Comparison of ENCODE assay signal across 21 cellular contexts in the genomic region with DNA sequence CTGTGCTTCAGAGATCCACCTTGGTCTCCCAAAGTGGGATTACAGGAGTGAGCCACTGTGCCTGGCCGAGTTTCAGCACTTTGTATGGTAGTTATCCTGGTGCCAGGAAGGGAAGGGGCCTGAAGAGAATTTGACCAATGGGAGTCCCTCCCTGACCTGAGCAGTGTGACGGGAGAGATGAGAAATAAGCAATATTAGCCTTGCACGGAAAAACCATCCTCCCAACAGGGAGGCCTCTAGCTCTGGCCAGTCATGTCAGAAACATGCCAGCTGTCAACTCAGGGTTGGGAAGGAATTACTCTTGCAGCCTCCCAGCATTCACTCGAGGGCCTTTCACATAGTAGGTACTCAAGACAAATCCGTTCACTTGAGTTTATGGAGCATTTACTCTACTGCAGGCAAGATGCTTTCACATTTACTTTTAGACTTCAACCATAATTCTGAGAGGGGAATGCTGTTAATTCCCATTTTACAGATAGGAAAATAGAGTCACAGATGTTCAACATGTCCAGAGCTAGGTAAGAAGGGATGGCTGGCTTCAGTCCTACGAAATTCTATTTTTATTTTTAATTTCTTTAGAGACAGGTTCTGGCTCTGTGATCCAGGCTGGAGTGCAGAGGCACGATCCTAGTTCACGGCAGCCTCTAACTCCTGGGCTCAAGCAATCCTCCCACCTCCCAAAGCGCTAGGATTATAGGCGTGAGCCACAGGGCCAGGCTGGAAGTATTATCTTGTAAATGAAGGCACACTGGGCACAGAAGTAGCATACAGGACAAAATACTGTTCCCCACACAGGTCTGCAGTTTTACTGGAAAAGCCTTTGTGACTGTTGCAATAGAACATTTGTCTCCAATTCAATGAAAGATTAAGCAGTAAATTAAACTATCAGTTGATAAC. TPM values are rescaled to one million over a fixed set of nuclear protein-coding genes. Genes with fewer than 3 reads are reported as not detected.
A peak's percentile ranks its signal among the peaks of the same experiment; 100 is the strongest.
DNase-seq lines count a peak whose midpoint lies in the region; ATAC-seq and TF ChIP-seq lines count a peak whose summit lies in the region.
"Had no signal": no experiment of that assay in that cellular context is flagged by ENCODE, and none has a peak within 500 bp of the region (broad histone marks: within the 10 kb centered on the region; RNA-seq: fewer than 3 reads in every experiment).

No MANE protein-coding gene starts in this region.

- H3K79me2 ChIP-seq in neural progenitor cell (ENCODE audit: low read depth) = peaks cover 11% of the 10 kb centered on the region

- H3K27ac ChIP-seq in endodermal cell (ENCODE audit: low read depth, low read length) = no peak overlapping the region
- no peak overlapping the region for H3K27ac ChIP-seq in neural progenitor cell
- H3K27ac ChIP-seq: gastrocnemius medialis, ovary had no signal

- H3K36me3 Mint-ChIP-seq in CD14-positive monocyte (peaks cover 21 to 25% of the 10 kb centered on the region in 2 donors), endodermal cell (ENCODE audit: low read depth) (peaks cover 21% of the 10 kb centered on the region), neural progenitor cell (peaks cover 8% of the 10 kb centered on the region)

- peak overlapping the region in 1 of 7 donors; percentile 68 for H3K27ac Mint-ChIP-seq in CD14-positive monocyte
- H3K27ac Mint-ChIP-seq in endodermal cell = peak overlapping the region; percentile 17
- H3K27ac Mint-ChIP-seq in neural progenitor cell = peak overlapping the region; percentile 57
- H3K27ac Mint-ChIP-seq: activated CD8-positive, alpha-beta memory T cell treated with anti-CD3 and anti-CD28 coated beads, Interleukin-2, amount 10 ng/mL, durations not matched to agents 7 days and 5 days; activated naive CD8-positive, alpha-beta T cell treated with anti-CD3 and anti-CD28 coated beads for 36 hours; activated T-helper 1 cell treated with anti-CD3 and anti-CD28 coated beads, Interleukin-12 subunit alpha, Interleukin-12 subunit beta, Interleukin-2, Interleukin-4 antibody, amounts not matched to agents 30 ng/mL and 10 ng/mL and 1 ng/mL, durations not matched to agents 14 hours and 24 hours and 36 hours had no signal

- H3K27me3 Mint-ChIP-seq in CD14-positive monocyte (ENCODE audit: low read depth in 3 of 3) (peaks cover 4 to 5% (median 5%) of the 10 kb centered on the region in 3 donors), endodermal cell (ENCODE audit: insufficient read depth) (no peaks in the 10 kb centered on the region), neural progenitor cell (ENCODE audit: insufficient read depth, low read depth) (peaks cover 3% of the 10 kb centered on the region)
- H3K27me3 Mint-ChIP-seq: activated CD4-positive, alpha-beta T cell treated with anti-CD3 and anti-CD28 coated beads, Interleukin-2, amount 10 ng/mL, durations not matched to agents 24 days and 14 days; activated CD8-positive, alpha-beta memory T cell treated with anti-CD3 and anti-CD28 coated beads, Interleukin-2, amount 10 ng/mL, durations not matched to agents 7 days and 5 days; activated naive CD8-positive, alpha-beta T cell treated with anti-CD3 and anti-CD28 coated beads for 36 hours; type B pancreatic cell had no signal

- intact Hi-C loops in CD14-positive monocyte (cut with micrococcal nuclease) = no loop called here

- H3K27me3 ChIP-seq in endodermal cell (ENCODE audit: control insufficient read depth, insufficient read depth, low read length, poor library complexity, severe bottlenecking) = no peaks in the 10 kb centered on the region
- H3K27me3 ChIP-seq in neural progenitor cell = no peaks in the 10 kb centered on the region
- H3K27me3 ChIP-seq: gastrocnemius medialis, ovary had no signal

- H3K9me3 ChIP-seq in endodermal cell (ENCODE audit: control insufficient read depth, low read length) (no peaks in the 10 kb centered on the region), neural progenitor cell (ENCODE audit: low read depth) (no peaks in the 10 kb centered on the region)
- H3K9me3 ChIP-seq: gastrocnemius medialis, ovary had no signal

- H3K36me3 ChIP-seq in endodermal cell (ENCODE audit: control insufficient read depth, insufficient read depth, low read length) (peaks cover 25% of the 10 kb centered on the region), neural progenitor cell (peaks cover 9% of the 10 kb centered on the region)
- H3K36me3 ChIP-seq: ovary had no signal

- H3K4me1 Mint-ChIP-seq in CD14-positive monocyte (peaks cover 46% of the 10 kb centered on the region), endodermal cell (peaks cover 32% of the 10 kb centered on the region), neural progenitor cell (peaks cover 50% of the 10 kb centered on the region)

- H3K9me3 Mint-ChIP-seq in CD14-positive monocyte (peaks cover 0 to 2% (median 0%) of the 10 kb centered on the region in 7 donors), endodermal cell (no peaks in the 10 kb centered on the region), neural progenitor cell (no peaks in the 10 kb centered on the region)
- H3K9me3 Mint-ChIP-seq: activated CD4-positive, alpha-beta T cell treated with anti-CD3 and anti-CD28 coated beads, Interleukin-2, amount 10 ng/mL, durations not matched to agents 24 days and 14 days; activated naive CD8-positive, alpha-beta T cell treated with anti-CD3 and anti-CD28 coated beads for 36 hours; activated T-helper 1 cell treated with anti-CD3 and anti-CD28 coated beads, Interleukin-12 subunit alpha, Interleukin-12 subunit beta, Interleukin-2, Interleukin-4 antibody, amounts not matched to agents 30 ng/mL and 10 ng/mL and 1 ng/mL, durations not matched to agents 14 hours and 24 hours and 36 hours; type B pancreatic cell had no signal

- H3K4me1 ChIP-seq in endodermal cell (ENCODE audit: control insufficient read depth, insufficient read depth, low read length) (peaks cover 11% of the 10 kb centered on the region), neural progenitor cell (peaks cover 39% of the 10 kb centered on the region)

- ATAC-seq in GM19035 (IDR thresholded peaks at IDR 0.05; ENCODE audit: unreplicated experiment) (no peak), HG03469 (IDR thresholded peaks at IDR 0.05; ENCODE audit: unreplicated experiment) (no peak), HG03460 (IDR thresholded peaks at IDR 0.05; ENCODE audit: unreplicated experiment) (no peak), GM18909 (IDR thresholded peaks at IDR 0.05; ENCODE audit: poor library complexity, unreplicated experiment) (no peak)
- ATAC-seq: activated CD8-positive, alpha-beta memory T cell treated with anti-CD3 and anti-CD28 coated beads, Interleukin-2, amount 10 ng/mL, durations not matched to agents 7 days and 5 days; gastrocnemius medialis; HCT116 had no signal

- H3K9ac ChIP-seq in endodermal cell (ENCODE audit: extremely low read depth, low read length, poor library complexity, severe bottlenecking) (no peak overlapping the region), neural progenitor cell (no peak overlapping the region)

- H2AFZ ChIP-seq in neural progenitor cell (replicated peaks) = no peak overlapping the region

- no peak overlapping the region for H3K4me2 ChIP-seq in neural progenitor cell

- no peak overlapping the region for H3K4me3 Mint-ChIP-seq in CD14-positive monocyte
- no peak overlapping the region for H3K4me3 Mint-ChIP-seq in endodermal cell
- H3K4me3 Mint-ChIP-seq in neural progenitor cell = no peak overlapping the region
- H3K4me3 Mint-ChIP-seq: activated CD4-positive, alpha-beta T cell treated with anti-CD3 and anti-CD28 coated beads, Interleukin-2, amount 10 ng/mL, durations not matched to agents 24 days and 14 days; activated CD8-positive, alpha-beta memory T cell treated with anti-CD3 and anti-CD28 coated beads, Interleukin-2, amount 10 ng/mL, durations not matched to agents 7 days and 5 days; activated naive CD8-positive, alpha-beta T cell treated with anti-CD3 and anti-CD28 coated beads for 36 hours; activated T-helper 1 cell treated with anti-CD3 and anti-CD28 coated beads, Interleukin-12 subunit alpha, Interleukin-12 subunit beta, Interleukin-2, Interleukin-4 antibody, amounts not matched to agents 30 ng/mL and 10 ng/mL and 1 ng/mL, durations not matched to agents 14 hours and 24 hours and 36 hours had no signal

- WGBS in endodermal cell (ENCODE audit: insufficient coverage in 1 of 2, insufficient read length in 1 of 2), 2 experiments = 68 to 79% methylated on average over 5 to 10 of the region's 10 CpGs

- TF ChIP-seq CTCF in CD14-positive monocyte (IDR thresholded peaks at IDR 0.05) = no peak
- no peak for TF ChIP-seq CTCF in endodermal cell (conservative IDR thresholded peaks at IDR 0.05)
- no peak for TF ChIP-seq CTCF in neural progenitor cell (IDR thresholded peaks at IDR 0.05)

- peaks cover 12% of the 10 kb centered on the region for H4K20me1 ChIP-seq in neural progenitor cell (ENCODE audit: low read depth)

- peaks cover 51% of the 10 kb centered on the region for H3F3A ChIP-seq in neural progenitor cell (ENCODE audit: low read depth)

- DNase-seq in CD14-positive monocyte (ENCODE audit: low spot score) (peak; percentile 18), LHCN-M2 (ENCODE audit: low read depth) (peak; percentile 31), endodermal cell (peak; percentile 69), neural progenitor cell (ENCODE audit: low spot score) (peak; percentile 47)
- DNase-seq: activated CD4-positive, alpha-beta T cell treated with anti-CD3 and anti-CD28 coated beads, Interleukin-2, amount 10 ng/mL, durations not matched to agents 24 days and 14 days; activated CD8-positive, alpha-beta memory T cell treated with anti-CD3 and anti-CD28 coated beads, Interleukin-2, amount 10 ng/mL, durations not matched to agents 7 days and 5 days; activated naive CD8-positive, alpha-beta T cell treated with anti-CD3 and anti-CD28 coated beads for 36 hours; Calu3; gastrocnemius medialis; NCI-H1092; NCI-H2081 had no signal

- H3K4me3 ChIP-seq in endodermal cell (ENCODE audit: low read length) (no peak overlapping the region), neural progenitor cell (no peak overlapping the region)
- H3K4me3 ChIP-seq: gastrocnemius medialis, lung, ovary had no signal

RNA-seq across cellular contexts. Expression of a gene that starts 3.2 kb away (rescaled TPM):
- polyA plus RNA-seq in CD14-positive monocyte = 10 to 100 TPM; 17.6 to 19.5 TPM
- 167 and 211 TPM in 2 replicates for total RNA-seq in LHCN-M2 (2014; rRNA removed)
- 168 TPM for polyA plus RNA-seq in LHCN-M2 (2012)
- 10 to 100 TPM; 69.4 to 82.6 TPM for total RNA-seq in endodermal cell
- polyA plus RNA-seq in endodermal cell (2013, experiment 1 of 2) = 46.1 TPM
- polyA plus RNA-seq in endodermal cell (2013, experiment 2 of 2) = 39.7 TPM
- 18.8 and 46.6 TPM in 2 replicates for total RNA-seq in neural progenitor cell (ENCODE audit: low replicate concordance)

RNA-seq across cellular contexts. Expression of a gene that starts 34.5 kb away (rescaled TPM):
- polyA plus RNA-seq in CD14-positive monocyte = not detected
- total RNA-seq in LHCN-M2 (2014; rRNA removed) (5.8 and 12.9 TPM in 2 replicates), endodermal cell (100 to 1,000 TPM; 120 to 170 TPM), neural progenitor cell (ENCODE audit: low replicate concordance) (68.8 and 160 TPM in 2 replicates)
- 13.3 TPM for polyA plus RNA-seq in LHCN-M2 (2012)
- polyA plus RNA-seq in endodermal cell (2013, experiment 1 of 2) = 187 TPM
- polyA plus RNA-seq in endodermal cell (2013, experiment 2 of 2) = 180 TPM
- total RNA-seq: activated CD4-positive, alpha-beta T cell treated with anti-CD3 and anti-CD28 coated beads, Interleukin-2, amount 10 ng/mL, durations not matched to agents 24 days and 14 days; activated CD8-positive, alpha-beta memory T cell treated with anti-CD3 and anti-CD28 coated beads, Interleukin-2, amount 10 ng/mL, durations not matched to agents 7 days and 5 days; activated naive CD8-positive, alpha-beta T cell treated with anti-CD3 and anti-CD28 coated beads for 36 hours; activated T-helper 1 cell treated with anti-CD3 and anti-CD28 coated beads, Interleukin-12 subunit alpha, Interleukin-12 subunit beta, Interleukin-2, Interleukin-4 antibody, amounts not matched to agents 30 ng/mL and 10 ng/mL and 1 ng/mL, durations not matched to agents 14 hours and 24 hours and 36 hours; T-helper 1 cell treated with Interleukin-12 subunit alpha and Interleukin-12 subunit beta and Interleukin-4 antibody, amounts not matched to agents 30 ng/mL and 1 ng/mL, for 36 hours had no signal

RNA-seq across cellular contexts. Expression of a gene that starts 38.9 kb away (rescaled TPM):
- 100 to 1,000 TPM; 241 to 275 TPM for polyA plus RNA-seq in CD14-positive monocyte
- total RNA-seq in LHCN-M2 (2014; rRNA removed) (157 and 196 TPM in 2 replicates), endodermal cell (10 to 100 TPM; 68.5 to 75.2 TPM), neural progenitor cell (ENCODE audit: low replicate concordance) (53.8 and 61.2 TPM in 2 replicates)
- 104 TPM for polyA plus RNA-seq in LHCN-M2 (2012)
- polyA plus RNA-seq in endodermal cell (2013, experiment 1 of 2) = 91.8 TPM
- 94.9 TPM for polyA plus RNA-seq in endodermal cell (2013, experiment 2 of 2)

Comparison
In these comparisons a context has a peak if more than half of its experiments do, and no peak if none do; other contexts are left out.
1. DNase-seq: peak in every context shown above with its lines; median percentile 69 in endodermal cell; 47 in neural progenitor cell; 31 in LHCN-M2; 18 in CD14-positive monocyte.